In genomic region chr9:40884072-40884901, GRCh38 we compare ENCODE assay signal across 20 cellular contexts.
A peak's percentile ranks its signal among the peaks of the same experiment; 100 is the strongest.
DNase-seq lines count a peak whose midpoint lies in the region; ATAC-seq and TF ChIP-seq lines count a peak whose summit lies in the region.
"Had no signal": no experiment of that assay in that cellular context is flagged by ENCODE, and none has a peak within 500 bp of the region (broad histone marks: within the 10 kb centered on the region; RNA-seq: fewer than 3 reads in every experiment).

No MANE protein-coding gene starts in this region.

- H2AFZ ChIP-seq in MM.1S (ENCODE audit: low read length): no peak overlapping the region

- peak; percentile 19 for DNase-seq in D341Med (ENCODE audit: low spot score)
- DNase-seq in MM.1S: peak; percentile 1
- DNase-seq in islet precursor cell: peak; percentile 46
- peak; percentile 83 for DNase-seq in posterior vena cava (ENCODE audit: low spot score)
- no peak for DNase-seq in NCI-H2171 (lab: John Stamatoyannopoulos, UW)
- no peak for DNase-seq in NCI-H69 (lab: John Stamatoyannopoulos, UW)
- DNase-seq: activated CD4-positive, CD25-positive, alpha-beta regulatory T cell; anterior cingulate cortex; cerebellar nuclear complex; DND-41; endodermal cell; KG1; mesendoderm; NCI-H2171 treated with DMSO at 0.1 percent for 48 hours; NCI-H748 treated with DMSO at 0.1 percent for 48 hours; PC-3; stimulated activated naive CD4-positive, alpha-beta T cell treated with Interleukin-2 at 50 U/mL for 16 hours had no signal

- H4K20me1 ChIP-seq in MM.1S (ENCODE audit: insufficient read depth, low read length): no peaks in the 10 kb centered on the region

- H3K4me2 ChIP-seq in MM.1S (ENCODE audit: low read depth, low read length): no peak overlapping the region

- H3K36me3 ChIP-seq in MM.1S (replicated peaks; ENCODE audit: insufficient read depth, low read length): no peaks in the 10 kb centered on the region
- H3K36me3 ChIP-seq: heart right ventricle had no signal

- ATAC-seq in GM19035 (IDR thresholded peaks at IDR 0.05; ENCODE audit: unreplicated experiment) (no peak), HG03565 (IDR thresholded peaks at IDR 0.05; ENCODE audit: unreplicated experiment) (no peak)
- ATAC-seq: PC-3 had no signal

- H3K9me3 ChIP-seq in MM.1S (replicated peaks; ENCODE audit: insufficient read depth, low read length): no peaks in the 10 kb centered on the region

- no peak overlapping the region for H3K4me3 ChIP-seq in MM.1S (ENCODE audit: low read length)
- H3K4me3 ChIP-seq: heart right ventricle had no signal

- intact Hi-C loops in posterior vena cava (cut with DNase I): no loop called here

- H3K9ac ChIP-seq in MM.1S (ENCODE audit: low read length): no peak overlapping the region

- TF ChIP-seq CTCF in MM.1S (IDR thresholded peaks at IDR 0.05; ENCODE audit: low read length): no peak

- H3K4me1 ChIP-seq in MM.1S (ENCODE audit: low read length): no peaks in the 10 kb centered on the region
- H3K4me1 ChIP-seq: heart right ventricle had no signal

- no peak overlapping the region for H3K27ac ChIP-seq in MM.1S (ENCODE audit: low read length)
- H3K27ac ChIP-seq: heart right ventricle had no signal

- no peaks in the 10 kb centered on the region for H3K79me2 ChIP-seq in MM.1S (ENCODE audit: low read length)

- H3K27me3 ChIP-seq in MM.1S (replicated peaks; ENCODE audit: insufficient read depth, low read length): no peaks in the 10 kb centered on the region
- H3K27me3 ChIP-seq: heart right ventricle had no signal

- no peaks in the 10 kb centered on the region for H3F3A ChIP-seq in MM.1S (ENCODE audit: insufficient read depth, low read length)

- H3K9me2 ChIP-seq in MM.1S (replicated peaks; ENCODE audit: insufficient read depth, low read length): no peaks in the 10 kb centered on the region

Comparison
In these comparisons a context has a peak if more than half of its experiments do, and no peak if none do; other contexts are left out.
1. DNase-seq: peak in D341Med (single experiment), MM.1S (single experiment), islet precursor cell (single experiment) and posterior vena cava (single experiment); none in NCI-H2171 (single experiment) and NCI-H69 (single experiment).